ENCODE assay signal across 25 cellular contexts in the genomic region with DNA sequence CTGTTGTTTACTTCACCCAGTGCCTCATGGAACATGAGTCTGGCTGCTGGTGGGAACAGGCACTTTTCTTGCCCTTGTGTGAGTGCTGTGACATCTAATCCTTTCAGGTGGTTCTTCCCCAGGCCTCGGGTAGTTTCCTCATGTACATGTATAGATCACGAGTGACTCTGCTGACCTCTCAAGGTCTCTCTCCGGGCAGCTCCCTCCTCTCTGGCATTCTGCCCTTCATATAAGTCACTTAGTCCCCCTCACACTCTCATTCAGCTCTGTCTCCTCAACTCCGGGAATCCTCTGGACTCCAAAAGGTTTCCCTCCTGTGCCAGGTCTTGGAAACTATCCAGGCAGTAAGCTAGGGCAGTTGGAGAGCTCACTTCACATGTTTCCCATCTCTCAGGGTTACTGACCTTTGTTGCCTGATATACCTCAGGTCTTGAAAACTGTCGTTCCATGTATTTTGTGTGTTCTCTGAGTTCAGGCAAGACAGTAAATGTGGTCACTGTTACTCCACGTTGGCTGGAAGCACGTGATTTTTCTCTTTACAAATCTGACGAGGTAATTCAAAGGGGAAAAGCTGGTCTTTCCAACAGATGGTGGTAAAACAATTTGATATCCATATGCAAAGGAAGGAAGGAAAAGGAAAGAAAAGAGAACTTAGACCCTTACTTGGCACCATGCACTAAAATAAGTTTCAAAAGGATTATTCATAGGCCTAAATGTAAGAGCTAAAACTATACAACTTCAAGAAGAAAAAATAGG. TPM values are rescaled to one million over a fixed set of nuclear protein-coding genes. Genes with fewer than 3 reads are reported as not detected.
DNase-seq lines count a peak whose midpoint lies in the region; ATAC-seq and TF ChIP-seq lines count a peak whose summit lies in the region.
"Had no signal": no experiment of that assay in that cellular context is flagged by ENCODE, and none has a peak within 500 bp of the region (broad histone marks: within the 10 kb centered on the region; RNA-seq: fewer than 3 reads in every experiment).

No MANE protein-coding gene starts in this region.

- no peak overlapping the region for H3K27ac ChIP-seq in H9 (ENCODE audit: insufficient read length, low read depth, low read length)
- H3K27ac ChIP-seq in neural progenitor cell = no peak overlapping the region
- no peak overlapping the region for H3K27ac ChIP-seq in colonic mucosa
- H3K27ac ChIP-seq: gastroesophageal sphincter, SJSA1, upper lobe of left lung had no signal

- H3K9me3 ChIP-seq in H9 (ENCODE audit: control insufficient read depth, low read depth, low read length) (no peaks in the 10 kb centered on the region), neural progenitor cell (ENCODE audit: low read depth) (peaks cover 7% of the 10 kb centered on the region), colonic mucosa (no peaks in the 10 kb centered on the region)
- H3K9me3 ChIP-seq: gastroesophageal sphincter, HAP-1, SJSA1, upper lobe of left lung had no signal

- H3K27me3 ChIP-seq in H9 (ENCODE audit: insufficient read depth, low read length) (no peaks in the 10 kb centered on the region), neural progenitor cell (no peaks in the 10 kb centered on the region), colonic mucosa (no peaks in the 10 kb centered on the region)
- H3K27me3 ChIP-seq: gastroesophageal sphincter, SJSA1, upper lobe of left lung had no signal

- H3K9ac ChIP-seq in H9 (ENCODE audit: extremely low read depth, insufficient read length, low read length) (no peak overlapping the region), neural progenitor cell (no peak overlapping the region), colonic mucosa (ENCODE audit: low read depth in 2 of 2, low read length in 2 of 2) (no peak overlapping the region)

- H3K4me3 ChIP-seq in neural progenitor cell (no peak overlapping the region), colonic mucosa (no peak overlapping the region)
- H3K4me3 ChIP-seq: gastroesophageal sphincter, HAP-1, SJSA1, upper lobe of left lung had no signal

- H3K4me1 ChIP-seq in H9 (ENCODE audit: insufficient read depth, low read length) (peaks cover 3% of the 10 kb centered on the region; the same call in 1 of the 2 replicates), neural progenitor cell (peaks cover 8% of the 10 kb centered on the region), colonic mucosa (no peaks in the 10 kb centered on the region)
- H3K4me1 ChIP-seq: gastroesophageal sphincter, HAP-1 had no signal

- H3K23ac ChIP-seq in H9 (ENCODE audit: insufficient read length, low read depth, low read length) = no peak overlapping the region

- H3K4me3 Mint-ChIP-seq in H9 = no peak overlapping the region
- H3K4me3 Mint-ChIP-seq in neural progenitor cell = no peak overlapping the region
- H3K4me3 Mint-ChIP-seq: activated T-helper 1 cell treated with anti-CD3 and anti-CD28 coated beads, Interleukin-12 subunit alpha, Interleukin-12 subunit beta, Interleukin-2, Interleukin-4 antibody, amounts not matched to agents 30 ng/mL and 10 ng/mL and 1 ng/mL, durations not matched to agents 14 hours and 24 hours and 36 hours; CD8-positive, alpha-beta memory T cell; T-cell had no signal

- H3K79me2 ChIP-seq in H9 (ENCODE audit: insufficient read depth, low read length) (no peaks in the 10 kb centered on the region), neural progenitor cell (ENCODE audit: low read depth) (no peaks in the 10 kb centered on the region)

- H3K27ac Mint-ChIP-seq in H9 = peak overlapping the region in 2 of 3 experiments; percentile 66 to 78; a peak in 6 of 7 replicates
- H3K27ac Mint-ChIP-seq in neural progenitor cell = peak overlapping the region; percentile 47
- H3K27ac Mint-ChIP-seq: activated T-helper 1 cell treated with anti-CD3 and anti-CD28 coated beads, Interleukin-12 subunit alpha, Interleukin-12 subunit beta, Interleukin-2, Interleukin-4 antibody, amounts not matched to agents 30 ng/mL and 10 ng/mL and 1 ng/mL, durations not matched to agents 14 hours and 24 hours and 36 hours; CD8-positive, alpha-beta memory T cell; T-cell had no signal

- H3T11ph ChIP-seq in H9 (ENCODE audit: low read length) = no peak overlapping the region

- H2AK5ac ChIP-seq in H9 (ENCODE audit: insufficient read length, low read length) = no peak overlapping the region

- H2BK15ac ChIP-seq in H9 (ENCODE audit: low read depth, low read length) = no peak overlapping the region

- H4K8ac ChIP-seq in H9 (replicated peaks; ENCODE audit: insufficient read length, low read depth, low read length) = no peak overlapping the region

- H3K4me1 Mint-ChIP-seq in H9 (peaks cover 19% of the 10 kb centered on the region in 2 experiments), neural progenitor cell (peaks cover 29% of the 10 kb centered on the region)
- H3K4me1 Mint-ChIP-seq: CD8-positive, alpha-beta memory T cell; T-cell had no signal

- H3K9me3 Mint-ChIP-seq in H9 = peaks cover 0 to 11% of the 10 kb centered on the region in 2 experiments; a peak in 3 of 5 replicates
- H3K9me3 Mint-ChIP-seq in neural progenitor cell = peaks cover 19% of the 10 kb centered on the region
- H3K9me3 Mint-ChIP-seq: activated T-helper 1 cell treated with anti-CD3 and anti-CD28 coated beads, Interleukin-12 subunit alpha, Interleukin-12 subunit beta, Interleukin-2, Interleukin-4 antibody, amounts not matched to agents 30 ng/mL and 10 ng/mL and 1 ng/mL, durations not matched to agents 14 hours and 24 hours and 36 hours; CD8-positive, alpha-beta memory T cell; T-cell had no signal

- H3K18ac ChIP-seq in H9 (ENCODE audit: insufficient read length, low read depth, low read length) = no peak overlapping the region

- H3K56ac ChIP-seq in H9 (ENCODE audit: insufficient read length, low read depth, low read length) = no peak overlapping the region

- TF ChIP-seq CTCF in H9 (conservative IDR thresholded peaks at IDR 0.05) = no peak
- TF ChIP-seq CTCF in neural progenitor cell (IDR thresholded peaks at IDR 0.05) = no peak
- TF ChIP-seq CTCF in colonic mucosa (IDR thresholded peaks at IDR 0.05) = no peak

- no peaks in the 10 kb centered on the region for H3K23me2 ChIP-seq in H9 (ENCODE audit: insufficient read length, low read depth, low read length, poor library complexity, severe bottlenecking)

- no peak overlapping the region for H2AFZ ChIP-seq in H9 (ENCODE audit: low read length)
- no peak overlapping the region for H2AFZ ChIP-seq in neural progenitor cell (replicated peaks)

- H3F3A ChIP-seq in neural progenitor cell (ENCODE audit: low read depth) = no peaks in the 10 kb centered on the region

- no peak overlapping the region for H2BK20ac ChIP-seq in H9 (ENCODE audit: low read depth, low read length, poor library complexity, severe bottlenecking)

- H4K91ac ChIP-seq in H9 (ENCODE audit: insufficient read length, low read depth, low read length) = no peak overlapping the region

- DNase-seq in DMS 273 (lab: John Stamatoyannopoulos, UW; ENCODE audit: unreplicated experiment) (peak; percentile 64), H9 (no peak), dermis blood vessel endothelial cell (peak; percentile 23), neural progenitor cell (ENCODE audit: low spot score) (no peak), NCI-H1436 (lab: John Stamatoyannopoulos, UW) (no peak), colonic mucosa (no peak)
- DNase-seq: activated CD4-positive, alpha-beta T cell treated with anti-CD3 and anti-CD28 coated beads, Interleukin-2, amount 50 U/mL, for 48 hours; activated CD8-positive, alpha-beta memory T cell treated with anti-CD3 and anti-CD28 coated beads, Interleukin-2, amount 50 U/mL, for 48 hours; activated naive CD4-positive, alpha-beta T cell treated with Interleukin-2 at 50 U/mL for 16 hours; CD8-positive, alpha-beta memory T cell; cerebellar nuclear complex; hippocampal formation; NCI-H146; NCI-H2107; NCI-H774; stimulated activated CD4-positive, alpha-beta T cell treated with anti-CD3 and anti-CD28 coated beads, Interleukin-15, amount 100 ng/mL, for 24 hours; stimulated activated CD4-positive, alpha-beta T cell treated with anti-CD3 and anti-CD28 coated beads, Interleukin-4, amount 100 ng/mL, for 4 hours; T-cell; upper lobe of left lung had no signal

- WGBS in H9 (ENCODE audit: extremely low coverage, insufficient read length, low lambda C conversion rate) = no CpG with 5 or more reads among the region's 8 CpGs

- H4K20me1 ChIP-seq in H9 (ENCODE audit: control insufficient read depth, insufficient read depth, insufficient read length) (no peaks in the 10 kb centered on the region), neural progenitor cell (ENCODE audit: low read depth) (no peaks in the 10 kb centered on the region)

- no peaks in the 10 kb centered on the region for H3K36me3 ChIP-seq in neural progenitor cell
- no peaks in the 10 kb centered on the region for H3K36me3 ChIP-seq in colonic mucosa
- H3K36me3 ChIP-seq: gastroesophageal sphincter, HAP-1, SJSA1, upper lobe of left lung had no signal

- H2BK12ac ChIP-seq in H9 (ENCODE audit: insufficient read length, low read depth, low read length) = no peak overlapping the region

- H4K5ac ChIP-seq in H9 (ENCODE audit: insufficient read length, low read depth, low read length) = no peak overlapping the region

- no peak overlapping the region for H3K4ac ChIP-seq in H9 (ENCODE audit: low read depth, low read length)

- H3K14ac ChIP-seq in H9 (ENCODE audit: insufficient read depth, low read length) = no peak overlapping the region; the same call in 1 of the 2 replicates

- ATAC-seq in HG02981 (IDR thresholded peaks at IDR 0.05; ENCODE audit: unreplicated experiment) (no peak), GM19328 (IDR thresholded peaks at IDR 0.05; ENCODE audit: unreplicated experiment) (no peak)
- ATAC-seq: gastroesophageal sphincter, T-cell had no signal

- H2BK5ac ChIP-seq in H9 (ENCODE audit: insufficient read length, low read length) = no peak overlapping the region

- H3K36me3 Mint-ChIP-seq in H9 (ENCODE audit: insufficient read depth in 1 of 3, low read depth in 3 of 3) (peaks cover 0 to 12% (median 1%) of the 10 kb centered on the region in 3 experiments; a peak in 2 of 7 replicates), neural progenitor cell (peaks cover 23% of the 10 kb centered on the region)

- intact Hi-C loops in colonic mucosa (cut with DNase I) = no loop called here

- H3K79me1 ChIP-seq in H9 (ENCODE audit: insufficient read depth, low read depth, low read length, poor library complexity, severe bottlenecking) = no peaks in the 10 kb centered on the region

- H3K27me3 Mint-ChIP-seq in H9 (ENCODE audit: low read depth) (no peaks in the 10 kb centered on the region), neural progenitor cell (ENCODE audit: insufficient read depth, low read depth) (peaks cover under 1% of the 10 kb centered on the region)
- H3K27me3 Mint-ChIP-seq: CD8-positive, alpha-beta memory T cell; T-cell had no signal

- H2BK120ac ChIP-seq in H9 (ENCODE audit: low read depth, low read length, poor library complexity, severe bottlenecking) = no peak overlapping the region

- H3K4me2 ChIP-seq in H9 (ENCODE audit: insufficient read depth, insufficient read length, low read length) (no peak overlapping the region), neural progenitor cell (no peak overlapping the region)

RNA-seq across cellular contexts. Expression of a gene that starts 40.5 kb away (rescaled TPM):
- 106 and 107 TPM in 2 replicates for total RNA-seq in H9 (2021)
- 32.0 and 50.9 TPM in 2 replicates for total RNA-seq in dermis blood vessel endothelial cell
- total RNA-seq in neural progenitor cell (ENCODE audit: low replicate concordance) = 17.2 and 32.5 TPM in 2 replicates
- total RNA-seq in colonic mucosa = 10 to 100 TPM; 40.0 to 51.6 TPM

Comparison
In these comparisons a context has a peak if more than half of its experiments do, and no peak if none do; other contexts are left out.
1. DNase-seq: peak in DMS 273 (single experiment) and dermis blood vessel endothelial cell (single experiment); none in H9 (single experiment), neural progenitor cell (single experiment), NCI-H1436 (single experiment) and colonic mucosa (single experiment).